ENCODE assay signal across 11 cellular contexts in genomic region chr5:60541980-60542379, GRCh38.
DNase-seq lines count a peak whose midpoint lies in the region; ATAC-seq, FAIRE-seq and TF ChIP-seq lines count a peak whose summit lies in the region.
"Had no signal": no experiment of that assay in that cellular context is flagged by ENCODE, and none has a peak within 500 bp of the region (broad histone marks: within the 10 kb centered on the region; RNA-seq: fewer than 3 reads in every experiment).

No MANE protein-coding gene starts in this region.

- H3K79me2 ChIP-seq in astrocyte (ENCODE audit: insufficient read depth, low read length) (no peaks in the 10 kb centered on the region), trophoblast cell (ENCODE audit: control insufficient read depth, insufficient read depth, low read length, poor library complexity) (no peaks in the 10 kb centered on the region)
- H3K79me2 ChIP-seq: parathyroid adenoma had no signal

- H3K27me3 ChIP-seq in astrocyte (ENCODE audit: insufficient read depth, low read length) (no peaks in the 10 kb centered on the region), trophoblast cell (ENCODE audit: insufficient read depth, low read length) (no peaks in the 10 kb centered on the region), testis (no peaks in the 10 kb centered on the region)
- H3K27me3 ChIP-seq: SJCRH30 had no signal

- H3K27ac ChIP-seq in astrocyte (ENCODE audit: low read depth, low read length) (peak overlapping the region; percentile 64), trophoblast cell (ENCODE audit: low read depth, low read length) (no peak overlapping the region), testis (no peak overlapping the region)
- H3K27ac ChIP-seq: parathyroid adenoma, SJCRH30 had no signal

- ATAC-seq in GM19043 (IDR thresholded peaks at IDR 0.05; ENCODE audit: low read depth, unreplicated experiment), result peak; percentile 14
- peak; percentile 34 for ATAC-seq in HG03039 (IDR thresholded peaks at IDR 0.05; ENCODE audit: unreplicated experiment)
- ATAC-seq in HG03565 (IDR thresholded peaks at IDR 0.05; ENCODE audit: unreplicated experiment), result no peak

- no peak overlapping the region for H4K8ac ChIP-seq in trophoblast cell (ENCODE audit: low read depth, low read length)

- no peak overlapping the region for H4K12ac ChIP-seq in trophoblast cell (ENCODE audit: low read depth, low read length)

- H3K4me3 ChIP-seq in astrocyte (ENCODE audit: insufficient read depth, low read depth, low read length), result no peak overlapping the region
- H3K4me3 ChIP-seq in trophoblast cell (ENCODE audit: low read depth, low read length), result no peak overlapping the region
- no peak overlapping the region for H3K4me3 ChIP-seq in testis
- H3K4me3 ChIP-seq: SJCRH30 had no signal

- peak overlapping the region; percentile 96 for H3K27ac Mint-ChIP-seq in astrocyte (ENCODE audit: unreplicated experiment)

- no peak overlapping the region for H3K23ac ChIP-seq in trophoblast cell (ENCODE audit: low read length)

- no peak overlapping the region for H2BK12ac ChIP-seq in trophoblast cell (ENCODE audit: low read length)

- H3K9me3 Mint-ChIP-seq in astrocyte (ENCODE audit: unreplicated experiment), result peaks cover 1% of the 10 kb centered on the region

- peaks cover 7% of the 10 kb centered on the region for H3K4me1 ChIP-seq in astrocyte (ENCODE audit: insufficient read depth, low read length)
- no peaks in the 10 kb centered on the region for H3K4me1 ChIP-seq in trophoblast cell (ENCODE audit: control insufficient read depth in 1 of 2, insufficient read depth in 2 of 2, low read length in 2 of 2)
- H3K4me1 ChIP-seq in testis, result peaks cover 5% of the 10 kb centered on the region
- H3K4me1 ChIP-seq: parathyroid adenoma, SJCRH30 had no signal

- TF ChIP-seq CTCF in astrocyte (IDR thresholded peaks at IDR 0.05; ENCODE audit: insufficient read depth, low read depth, low read length) (no peak), testis (IDR thresholded peaks at IDR 0.05) (no peak)

- H3K4me3 Mint-ChIP-seq in astrocyte (ENCODE audit: unreplicated experiment), result peak overlapping the region; percentile 2

- H3K9ac ChIP-seq in astrocyte (ENCODE audit: low read length), result peak overlapping the region; percentile 68
- H3K9ac ChIP-seq in trophoblast cell (ENCODE audit: low read length), result no peak overlapping the region
- H3K9ac ChIP-seq: parathyroid adenoma had no signal

- H3K4me2 ChIP-seq in astrocyte (ENCODE audit: low read length) (peak overlapping the region; percentile 65), trophoblast cell (ENCODE audit: low read length) (no peak overlapping the region)

- H3K27me3 Mint-ChIP-seq in astrocyte (ENCODE audit: low read depth, unreplicated experiment), result no peaks in the 10 kb centered on the region

- FAIRE-seq in astrocyte (lab: Jason Lieb, UNC), result no peak
- FAIRE-seq: colon had no signal

- H2AFZ ChIP-seq in astrocyte (ENCODE audit: low read depth, low read length), result no peak overlapping the region
- H2AFZ ChIP-seq in trophoblast cell (ENCODE audit: insufficient read depth, low read length, poor library complexity), result no peak overlapping the region
- H2AFZ ChIP-seq: parathyroid adenoma had no signal

- DNase-seq in astrocyte (ENCODE audit: low read depth) (peak; percentile 86), trophoblast cell (peak; percentile 38 to 52), occipital lobe (lab: John Stamatoyannopoulos, UW) (no peak), NCI-H2171 treated with DMSO at 0.1 percent for 48 hours (lab: John Stamatoyannopoulos, UW) (no peak), testis (no peak)
- DNase-seq: SJCRH30 had no signal

- H3K79me1 ChIP-seq in trophoblast cell (ENCODE audit: low read length), result no peaks in the 10 kb centered on the region

- no peaks in the 10 kb centered on the region for H3K9me3 ChIP-seq in astrocyte (ENCODE audit: insufficient read depth, low read depth, low read length)
- no peaks in the 10 kb centered on the region for H3K9me3 ChIP-seq in trophoblast cell (ENCODE audit: insufficient read depth, low read depth, low read length)
- H3K9me3 ChIP-seq in testis, result no peaks in the 10 kb centered on the region
- H3K9me3 ChIP-seq: SJCRH30 had no signal

- H3K36me3 Mint-ChIP-seq in astrocyte (ENCODE audit: low read depth, unreplicated experiment), result no peaks in the 10 kb centered on the region

- H2BK5ac ChIP-seq in trophoblast cell (ENCODE audit: low read depth, low read length, poor library complexity), result no peak overlapping the region

- H2AK5ac ChIP-seq in trophoblast cell (ENCODE audit: low read length), result no peak overlapping the region

- no peaks in the 10 kb centered on the region for H4K20me1 ChIP-seq in astrocyte (ENCODE audit: insufficient read depth, low read length)

- intact Hi-C loops in testis (cut with DNase I; ENCODE audit: low total_unique reads), result no loop called here

- no peak overlapping the region for H3K14ac ChIP-seq in trophoblast cell (ENCODE audit: low read length)

- no peak overlapping the region for H4K91ac ChIP-seq in trophoblast cell (ENCODE audit: low read depth, low read length)

- no peak for TF ChIP-seq POLR2A in testis (IDR thresholded peaks at IDR 0.05)

- H3K18ac ChIP-seq in trophoblast cell (ENCODE audit: low read length), result no peak overlapping the region

- H3K36me3 ChIP-seq in astrocyte (ENCODE audit: insufficient read depth, low read length), result no peaks in the 10 kb centered on the region
- no peaks in the 10 kb centered on the region for H3K36me3 ChIP-seq in trophoblast cell (ENCODE audit: control insufficient read depth in 1 of 2, insufficient read depth in 2 of 2, low read length in 2 of 2)
- H3K36me3 ChIP-seq in testis (ENCODE audit: low read depth, missing control alignments), result no peaks in the 10 kb centered on the region
- H3K36me3 ChIP-seq: SJCRH30 had no signal

- no peak overlapping the region for H3K4ac ChIP-seq in trophoblast cell (ENCODE audit: low read depth, low read length)

- whole genome bisulfite sequencing in trophoblast cell (ENCODE audit: extremely low coverage, insufficient coverage, insufficient read length), result no CpG with 5 or more reads among the region's 2 CpGs
- 56 to 66% methylated on average over 2 of the region's 2 CpGs for WGBS in testis, 2 donors

- peaks cover 21% of the 10 kb centered on the region for H3K4me1 Mint-ChIP-seq in astrocyte (ENCODE audit: low read depth, unreplicated experiment)

- H2BK120ac ChIP-seq in trophoblast cell (ENCODE audit: insufficient read depth, low read length, poor library complexity), result no peak overlapping the region

Comparison
In these comparisons a context has a peak if more than half of its experiments do, and no peak if none do; other contexts are left out.
1. DNase-seq: peak in astrocyte (single experiment) and trophoblast cell (2 of 2); none in occipital lobe (single experiment), NCI-H2171 treated with DMSO at 0.1 percent for 48 hours (single experiment) and testis (single experiment).